27 cellular contexts compared by ENCODE assay signal in genomic region chr5:118946138-118946537, GRCh38.
"Had no signal": no experiment of that assay in that cellular context is flagged by ENCODE, and none has a peak within 500 bp of the region (broad histone marks: within the 10 kb centered on the region; RNA-seq: fewer than 3 reads in every experiment).

No MANE protein-coding gene starts in this region.

- H3K9me3 ChIP-seq: gastrocnemius medialis, left ventricle myocardium inferior, neutrophil, thoracic aorta, uterus had no signal

- H3K27me3 Mint-ChIP-seq: activated naive CD8-positive, alpha-beta T cell treated with anti-CD3 and anti-CD28 coated beads, Interleukin-2, amount 10 ng/mL, durations not matched to agents 7 days and 5 days; naive B cell; stimulated activated naive CD8-positive, alpha-beta T cell treated with anti-CD3 and anti-CD28 coated beads, Interleukin-15, Interleukin-2, amounts not matched to agents 100 ng/mL and 50 ng/mL, for 24 hours; type B pancreatic cell had no signal

- DNase-seq: activated CD4-positive, alpha-beta T cell treated with anti-CD3 and anti-CD28 coated beads for 4 hours; activated CD4-positive, alpha-beta T cell treated with anti-CD3 and anti-CD28 coated beads, Interleukin-2, amount 50 U/mL, for 4 hours; activated effector memory CD4-positive, alpha-beta T cell treated with anti-CD3 and anti-CD28 coated beads, Interleukin-2, amount 50 U/mL, for 16 hours; activated naive CD4-positive, alpha-beta T cell treated with anti-CD3 and anti-CD28 coated beads for 36 hours; activated naive CD8-positive, alpha-beta T cell treated with anti-CD3 and anti-CD28 coated beads, Interleukin-2, amount 10 ng/mL, durations not matched to agents 7 days and 5 days; activated T-cell treated with anti-CD3 and anti-CD28 coated beads for 4 hours; amygdala; central memory CD4-positive, alpha-beta T cell; effector CD8-positive, alpha-beta T cell; gastrocnemius medialis; islet precursor cell; left ventricle myocardium inferior; naive B cell; nephron progenitor cell; small intestine; stimulated activated CD4-positive, alpha-beta T cell treated with anti-CD3 and anti-CD28 coated beads, Interleukin-4, amount 100 ng/mL, for 24 hours; uterus had no signal

- ATAC-seq: gastrocnemius medialis; sciatic nerve; stimulated activated effector memory CD8-positive, alpha-beta T cell treated with anti-CD3 and anti-CD28 coated beads, Interleukin-12 subunit alpha, Interleukin-12 subunit beta, amount 100 ng/mL, for 72 hours had no signal

- H2AFZ ChIP-seq: hepatocyte had no signal

- H3K36me3 Mint-ChIP-seq: activated naive CD8-positive, alpha-beta T cell treated with anti-CD3 and anti-CD28 coated beads, Interleukin-2, amount 10 ng/mL, durations not matched to agents 7 days and 5 days; stimulated activated effector memory CD8-positive, alpha-beta T cell treated with anti-CD3 and anti-CD28 coated beads, Interleukin-12 subunit alpha, Interleukin-12 subunit beta, amount 100 ng/mL, for 72 hours had no signal

- H3K4me1 ChIP-seq: gastrocnemius medialis, left ventricle myocardium inferior, uterus had no signal

- H3K27ac Mint-ChIP-seq: activated naive CD4-positive, alpha-beta T cell treated with anti-CD3 and anti-CD28 coated beads for 36 hours; activated naive CD8-positive, alpha-beta T cell treated with anti-CD3 and anti-CD28 coated beads, Interleukin-2, amount 10 ng/mL, durations not matched to agents 7 days and 5 days; activated T-helper 1 cell treated with anti-CD3 and anti-CD28 coated beads, Interleukin-12 subunit alpha, Interleukin-12 subunit beta, Interleukin-2, Interleukin-4 antibody, amounts not matched to agents 30 ng/mL and 10 ng/mL and 1 ng/mL, durations not matched to agents 14 hours and 24 hours and 36 hours; nephron progenitor cell; stimulated activated effector memory CD8-positive, alpha-beta T cell treated with anti-CD3 and anti-CD28 coated beads, Interleukin-12 subunit alpha, Interleukin-12 subunit beta, amount 100 ng/mL, for 72 hours; stimulated activated naive CD8-positive, alpha-beta T cell treated with anti-CD3 and anti-CD28 coated beads, Interleukin-15, Interleukin-2, amounts not matched to agents 100 ng/mL and 50 ng/mL, for 24 hours; T-helper 2 cell treated with Interferon-gamma antibody and Interleukin-4, amounts not matched to agents 5 μg/mL and 100 μg/mL, for 36 hours; type B pancreatic cell had no signal

- H3K9me3 Mint-ChIP-seq: activated naive CD4-positive, alpha-beta T cell treated with anti-CD3 and anti-CD28 coated beads for 36 hours; activated naive CD8-positive, alpha-beta T cell treated with anti-CD3 and anti-CD28 coated beads, Interleukin-2, amount 10 ng/mL, durations not matched to agents 7 days and 5 days; activated T-helper 1 cell treated with anti-CD3 and anti-CD28 coated beads, Interleukin-12 subunit alpha, Interleukin-12 subunit beta, Interleukin-2, Interleukin-4 antibody, amounts not matched to agents 30 ng/mL and 10 ng/mL and 1 ng/mL, durations not matched to agents 14 hours and 24 hours and 36 hours; naive B cell; stimulated activated effector memory CD8-positive, alpha-beta T cell treated with anti-CD3 and anti-CD28 coated beads, Interleukin-12 subunit alpha, Interleukin-12 subunit beta, amount 100 ng/mL, for 72 hours; stimulated activated naive CD8-positive, alpha-beta T cell treated with anti-CD3 and anti-CD28 coated beads, Interleukin-15, Interleukin-2, amounts not matched to agents 100 ng/mL and 50 ng/mL, for 24 hours; T-helper 2 cell treated with Interferon-gamma antibody and Interleukin-4, amounts not matched to agents 5 μg/mL and 100 μg/mL, for 36 hours; type B pancreatic cell had no signal

- H3K4me1 Mint-ChIP-seq: activated naive CD8-positive, alpha-beta T cell treated with anti-CD3 and anti-CD28 coated beads, Interleukin-2, amount 10 ng/mL, durations not matched to agents 7 days and 5 days; stimulated activated effector memory CD8-positive, alpha-beta T cell treated with anti-CD3 and anti-CD28 coated beads, Interleukin-12 subunit alpha, Interleukin-12 subunit beta, amount 100 ng/mL, for 72 hours had no signal

- H3K36me3 ChIP-seq: left ventricle myocardium inferior, neutrophil, thoracic aorta, uterus had no signal

- H3K79me2 ChIP-seq: hepatocyte had no signal

- H3K4me3 Mint-ChIP-seq: activated naive CD4-positive, alpha-beta T cell treated with anti-CD3 and anti-CD28 coated beads for 36 hours; activated naive CD8-positive, alpha-beta T cell treated with anti-CD3 and anti-CD28 coated beads, Interleukin-2, amount 10 ng/mL, durations not matched to agents 7 days and 5 days; activated T-helper 1 cell treated with anti-CD3 and anti-CD28 coated beads, Interleukin-12 subunit alpha, Interleukin-12 subunit beta, Interleukin-2, Interleukin-4 antibody, amounts not matched to agents 30 ng/mL and 10 ng/mL and 1 ng/mL, durations not matched to agents 14 hours and 24 hours and 36 hours; naive B cell; nephron progenitor cell; stimulated activated effector memory CD8-positive, alpha-beta T cell treated with anti-CD3 and anti-CD28 coated beads, Interleukin-12 subunit alpha, Interleukin-12 subunit beta, amount 100 ng/mL, for 72 hours; stimulated activated naive CD8-positive, alpha-beta T cell treated with anti-CD3 and anti-CD28 coated beads, Interleukin-15, Interleukin-2, amounts not matched to agents 100 ng/mL and 50 ng/mL, for 24 hours; T-helper 2 cell treated with Interferon-gamma antibody and Interleukin-4, amounts not matched to agents 5 μg/mL and 100 μg/mL, for 36 hours; type B pancreatic cell had no signal

- H3K27ac ChIP-seq: gastrocnemius medialis, hepatocyte, left ventricle myocardium inferior, neutrophil, thoracic aorta, uterus had no signal

- H3K4me2 ChIP-seq: hepatocyte had no signal

- H3K27me3 ChIP-seq: gastrocnemius medialis, hepatocyte, neutrophil, uterus had no signal

- H3K4me3 ChIP-seq: gastrocnemius medialis, hepatocyte, left ventricle myocardium inferior, lung, thoracic aorta, uterus had no signal
